9 cellular contexts compared by ENCODE assay signal in the genomic region with DNA sequence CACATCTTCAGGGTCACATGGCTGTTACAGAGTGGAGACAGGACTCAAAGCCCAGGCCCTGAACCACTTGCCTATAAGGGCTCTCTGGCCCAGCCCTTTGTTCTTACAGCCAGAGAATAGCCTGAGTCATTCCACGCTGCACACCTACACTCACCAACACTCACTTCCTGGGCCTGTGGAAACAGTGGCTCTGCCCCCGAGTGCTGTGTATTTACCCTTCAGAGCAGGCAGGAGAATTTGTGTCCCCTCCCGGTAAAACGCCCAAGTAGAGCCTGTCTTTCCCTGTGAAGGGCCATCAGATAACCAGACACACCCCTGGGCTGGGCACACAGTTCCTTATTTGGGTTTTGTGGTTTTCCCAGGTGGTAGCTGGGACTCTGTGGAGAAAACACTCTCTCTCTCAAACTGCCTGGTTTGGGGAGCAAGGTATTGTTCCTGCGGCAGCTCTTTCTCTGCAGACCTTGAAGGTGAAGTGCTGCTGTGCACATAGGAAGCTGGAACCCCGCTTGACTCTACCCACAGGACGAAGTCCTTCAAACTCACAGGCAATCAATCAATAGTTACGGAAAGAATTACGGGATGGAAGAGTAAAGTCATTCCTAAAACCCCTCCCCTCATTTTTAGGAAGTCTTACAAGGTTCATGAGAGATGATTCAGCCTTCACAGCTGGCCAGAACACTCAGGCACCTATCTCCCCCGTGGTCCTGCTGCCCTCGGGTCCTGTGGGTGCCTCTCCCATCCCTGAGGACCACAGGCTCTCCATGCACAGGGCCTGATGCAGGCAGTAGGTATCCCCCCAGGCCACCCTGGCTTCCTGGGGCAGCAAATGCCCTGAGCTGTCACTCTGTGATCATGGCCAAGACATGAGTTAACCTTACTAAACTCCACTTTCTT. TPM values are rescaled to one million over a fixed set of nuclear protein-coding genes. Genes with fewer than 3 reads are reported as not detected.
DNase-seq lines count a peak whose midpoint lies in the region; ATAC-seq and TF ChIP-seq lines count a peak whose summit lies in the region.
"Had no signal": no experiment of that assay in that cellular context is flagged by ENCODE, and none has a peak within 500 bp of the region (broad histone marks: within the 10 kb centered on the region; RNA-seq: fewer than 3 reads in every experiment).

No MANE protein-coding gene starts in this region.

- H3K27me3 ChIP-seq in neural progenitor cell (no peaks in the 10 kb centered on the region), aorta (ENCODE audit: control insufficient read depth in 1 of 2, insufficient read depth in 2 of 2, low read length in 1 of 2) (peaks cover 0 to 1% of the 10 kb centered on the region in 2 donors)

- peak overlapping the region; percentile 93 for H3K27ac Mint-ChIP-seq in neural progenitor cell

- H3K4me1 ChIP-seq in neural progenitor cell = peaks cover 58% of the 10 kb centered on the region
- no peaks in the 10 kb centered on the region for H3K4me1 ChIP-seq in aorta (ENCODE audit: control insufficient read depth in 1 of 2, insufficient read depth in 2 of 2, low read length in 2 of 2)

- no peaks in the 10 kb centered on the region for H3K9me3 Mint-ChIP-seq in neural progenitor cell

- DNase-seq in COLO668 (lab: John Stamatoyannopoulos, UW; ENCODE audit: unreplicated experiment) (peak; percentile 25), NCI-H2107 treated with DMSO at 0.1 percent for 48 hours (lab: John Stamatoyannopoulos, UW; ENCODE audit: unreplicated experiment) (peak; percentile 71), astrocyte of the hippocampus (ENCODE audit: low read depth, low spot score) (peak; percentile 72), neural progenitor cell (ENCODE audit: low spot score) (no peak), NCI-H146 (lab: John Stamatoyannopoulos, UW) (no peak), aorta (no peak), NCI-H748 (lab: John Stamatoyannopoulos, UW; ENCODE audit: unreplicated experiment) (no peak)

- H3K4me2 ChIP-seq in neural progenitor cell = peak overlapping the region; percentile 69

- H3K9me3 ChIP-seq in neural progenitor cell (ENCODE audit: low read depth) = no peaks in the 10 kb centered on the region
- no peaks in the 10 kb centered on the region for H3K9me3 ChIP-seq in aorta (ENCODE audit: control insufficient read depth, low read length)

- peaks cover 12% of the 10 kb centered on the region for H3K27me3 Mint-ChIP-seq in neural progenitor cell (ENCODE audit: insufficient read depth, low read depth)

- peaks cover 14% of the 10 kb centered on the region for H3K36me3 Mint-ChIP-seq in neural progenitor cell

- peaks cover 81% of the 10 kb centered on the region for H3F3A ChIP-seq in neural progenitor cell (ENCODE audit: low read depth)

- H2AFZ ChIP-seq in neural progenitor cell (replicated peaks) = no peak overlapping the region

- peaks cover 58% of the 10 kb centered on the region for H3K79me2 ChIP-seq in neural progenitor cell (ENCODE audit: low read depth)

- WGBS in aorta, 2 donors = 79% methylated on average over 11 of the region's 11 CpGs

- intact Hi-C loops in aorta (cut with DNase I) = no loop called here

- H3K4me1 Mint-ChIP-seq in neural progenitor cell = peaks cover 69% of the 10 kb centered on the region

- H3K27ac ChIP-seq in neural progenitor cell (peak overlapping the region; percentile 61), aorta (ENCODE audit: low read depth in 1 of 2, low read length in 2 of 2) (no peak overlapping the region)

- H3K4me3 ChIP-seq in neural progenitor cell = peak overlapping the region; percentile 20
- H3K4me3 ChIP-seq in aorta (ENCODE audit: low read length in 2 of 2) = no peak overlapping the region

- no peak overlapping the region for H3K4me3 Mint-ChIP-seq in neural progenitor cell

- no peak overlapping the region for H3K9ac ChIP-seq in neural progenitor cell

- TF ChIP-seq CTCF in neural progenitor cell (IDR thresholded peaks at IDR 0.05) = no peak

- no peaks in the 10 kb centered on the region for H3K36me3 ChIP-seq in neural progenitor cell
- no peaks in the 10 kb centered on the region for H3K36me3 ChIP-seq in aorta (ENCODE audit: control insufficient read depth in 1 of 2, insufficient read depth in 2 of 2, low read length in 1 of 2)

- ATAC-seq in GM19328 (IDR thresholded peaks at IDR 0.05; ENCODE audit: unreplicated experiment) = no peak
- no peak for ATAC-seq in aorta (ENCODE audit: low FRiP score)

- H4K20me1 ChIP-seq in neural progenitor cell (ENCODE audit: low read depth) = peaks cover 84% of the 10 kb centered on the region

RNA-seq across cellular contexts. Expression of a gene that starts 20.3 kb away (rescaled TPM):
- total RNA-seq in neural progenitor cell (ENCODE audit: low replicate concordance) (9.3 and 25.1 TPM in 2 replicates), aorta (1 to 10 TPM; 1.0 to 2.1 TPM)
- polyA plus RNA-seq in aorta = under 1 TPM in 1 of 2 donors, not detected in 1; 0.08 TPM

RNA-seq across cellular contexts. Expression of a gene that starts 59.7 kb away (rescaled TPM):
- total RNA-seq in neural progenitor cell (ENCODE audit: low replicate concordance) (0.39 and 0.46 TPM in 2 replicates), aorta (under 1 TPM in 1 of 2 donors, not detected in 1; 0.54 TPM)
- polyA plus RNA-seq in aorta = not detected
- total RNA-seq: temporal lobe had no signal

Comparison
In these comparisons a context has a peak if more than half of its experiments do, and no peak if none do; other contexts are left out.
1. DNase-seq: peak in COLO668 (single experiment), NCI-H2107 treated with DMSO at 0.1 percent for 48 hours (single experiment) and astrocyte of the hippocampus (single experiment); none in neural progenitor cell (single experiment), NCI-H146 (single experiment), aorta (0 of 2) and NCI-H748 (single experiment).